ENCODE assay signal across 10 cellular contexts in the genomic region with DNA sequence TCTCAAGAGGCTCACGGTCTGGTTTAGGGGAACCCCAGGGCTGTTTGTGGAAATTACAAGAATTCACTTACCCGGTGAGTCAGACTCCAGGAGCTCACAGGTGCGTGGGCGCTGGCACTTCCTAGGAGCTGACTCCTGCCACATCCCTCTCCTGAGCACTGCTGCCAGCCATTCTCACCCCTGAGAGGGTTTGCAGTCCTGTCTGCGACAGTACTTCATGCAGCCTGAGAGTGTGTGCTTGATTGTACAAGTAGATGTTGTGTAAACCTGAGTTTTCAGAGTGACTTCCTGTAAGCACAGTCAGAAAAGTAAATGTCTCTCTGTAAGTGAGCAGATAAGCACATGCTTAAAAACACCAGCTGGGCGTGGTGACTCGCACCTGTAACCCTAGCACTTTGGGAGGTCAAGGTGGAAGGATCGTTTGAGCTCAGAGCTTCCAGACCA. TPM values are rescaled to one million over a fixed set of nuclear protein-coding genes. Genes with fewer than 3 reads are reported as not detected.
DNase-seq lines count a peak whose midpoint lies in the region; ATAC-seq and TF ChIP-seq lines count a peak whose summit lies in the region.
"Had no signal": no experiment of that assay in that cellular context is flagged by ENCODE, and none has a peak within 500 bp of the region (broad histone marks: within the 10 kb centered on the region; RNA-seq: fewer than 3 reads in every experiment).

No MANE protein-coding gene starts in this region.

- H3K36me3 ChIP-seq in thyroid gland (peaks cover 17 to 26% of the 10 kb centered on the region in 2 donors), ovary (no peaks in the 10 kb centered on the region)

- peak; percentile 89 for DNase-seq in activated CD4-positive, alpha-beta T cell treated with anti-CD3 and anti-CD28 coated beads for 36 hours
- no peak for DNase-seq in activated CD4-positive, alpha-beta T cell treated with anti-CD3 and anti-CD28 coated beads for 1 hour
- peak; percentile 81 to 84 for DNase-seq in activated T-cell treated with anti-CD3 and anti-CD28 coated beads, Interleukin-2, amount 50 U/mL, for 48 hours
- DNase-seq in nucleus accumbens (lab: John Stamatoyannopoulos, UW), result peak in 35 of 56 donors; percentile 2 to 80 (median 38)
- peak; percentile 94 to 97 for DNase-seq in thyroid gland
- DNase-seq in ovary, result no peak
- DNase-seq: ACHN; effector CD4-positive, alpha-beta T cell had no signal

- peak overlapping the region; percentile 44 to 69 (median 57) for H3K27ac ChIP-seq in thyroid gland
- no peak overlapping the region for H3K27ac ChIP-seq in ovary

- 21 to 45% methylated on average over 8 of the region's 8 CpGs for WGBS in thyroid gland, 2 donors
- WGBS in ovary, 3 donors, result 65 to 77% (median 68%) methylated on average over 8 of the region's 8 CpGs

- no peaks in the 10 kb centered on the region for H3K27me3 Mint-ChIP-seq in activated CD4-positive, alpha-beta T cell treated with anti-CD3 and anti-CD28 coated beads for 36 hours

- peak overlapping the region; percentile 90 for H3K27ac Mint-ChIP-seq in activated CD4-positive, alpha-beta T cell treated with anti-CD3 and anti-CD28 coated beads for 36 hours

- H3K9me3 Mint-ChIP-seq in activated CD4-positive, alpha-beta T cell treated with anti-CD3 and anti-CD28 coated beads for 36 hours (ENCODE audit: low read depth), result no peaks in the 10 kb centered on the region

- CTCF ChIA-PET in activated CD4-positive, alpha-beta T cell treated with anti-CD3 and anti-CD28 coated beads for 36 hours (lab: Charles Lee), result interaction anchor here (0.7 to 6.9 kb wide), 29 partner anchors 10 to 219 kb away, joined by 3 to 101 read pairs (median 4); a partner anchor contains a TSS

- POLR2A ChIA-PET in activated CD4-positive, alpha-beta T cell treated with anti-CD3 and anti-CD28 coated beads for 36 hours (lab: Charles Lee), result interaction anchor here (0.9 to 3.8 kb wide), 6 partner anchors 11 to 148 kb away, joined by 3 to 53 read pairs (median 4); a partner anchor contains a TSS

- ATAC-seq in activated CD4-positive, alpha-beta T cell treated with anti-CD3 and anti-CD28 coated beads for 36 hours, result peak; percentile 86
- ATAC-seq in HG03135 (IDR thresholded peaks at IDR 0.05; ENCODE audit: unreplicated experiment) (no peak), GM19351 (IDR thresholded peaks at IDR 0.05; ENCODE audit: unreplicated experiment) (no peak)

- peaks cover 41% of the 10 kb centered on the region for H3K36me3 Mint-ChIP-seq in activated CD4-positive, alpha-beta T cell treated with anti-CD3 and anti-CD28 coated beads for 36 hours (ENCODE audit: low read depth)

- no peak for TF ChIP-seq EP300 in ovary (IDR thresholded peaks at IDR 0.05)

- TF ChIP-seq CTCF in thyroid gland (IDR thresholded peaks at IDR 0.05), result no peak
- TF ChIP-seq CTCF in ovary (IDR thresholded peaks at IDR 0.05), result no peak

- H3K4me3 Mint-ChIP-seq in activated CD4-positive, alpha-beta T cell treated with anti-CD3 and anti-CD28 coated beads for 36 hours, result peak overlapping the region; percentile 53

- TF ChIP-seq POLR2A in thyroid gland (IDR thresholded peaks at IDR 0.05) (peak in 1 of 2 donors; percentile 18), ovary (IDR thresholded peaks at IDR 0.05) (no peak)

- H3K27me3 ChIP-seq in thyroid gland (no peaks in the 10 kb centered on the region), ovary (no peaks in the 10 kb centered on the region)

- no peak overlapping the region for H3K4me3 ChIP-seq in thyroid gland (replicated peaks in 1 of 3)
- no peak overlapping the region for H3K4me3 ChIP-seq in ovary

- intact Hi-C loops in activated CD4-positive, alpha-beta T cell treated with anti-CD3 and anti-CD28 coated beads for 36 hours (cut with DNase I, micrococcal nuclease), result loop anchor here in 1 of 2 experiments (2.0 kb wide), 1 partner anchor 57 kb away; a partner anchor contains a TSS
- intact Hi-C loops in thyroid gland (cut with DNase I), result no loop called here
- intact Hi-C loops in ovary (cut with DNase I), result no loop called here

- H3K9me3 ChIP-seq in thyroid gland, result no peaks in the 10 kb centered on the region
- H3K9me3 ChIP-seq in ovary, result no peaks in the 10 kb centered on the region

- peaks cover 24% of the 10 kb centered on the region for H3K4me1 Mint-ChIP-seq in activated CD4-positive, alpha-beta T cell treated with anti-CD3 and anti-CD28 coated beads for 36 hours

- H3K4me1 ChIP-seq in thyroid gland (peaks cover 15 to 23% of the 10 kb centered on the region in 2 donors), ovary (ENCODE audit: insufficient read depth) (no peaks in the 10 kb centered on the region)

RNA-seq across cellular contexts. Expression of a gene that starts 8.1 kb away (rescaled TPM):
- total RNA-seq in activated CD4-positive, alpha-beta T cell treated with anti-CD3 and anti-CD28 coated beads for 36 hours, result 100 to 1,000 TPM; 130 to 140 TPM
- total RNA-seq in thyroid gland, result 10 to 100 TPM; 36.1 to 81.7 (median 54.9) TPM
- 10 to 100 TPM; 42.2 to 73.3 (median 58.9) TPM for total RNA-seq in ovary
- 10 to 100 TPM in 1 of 2 donors, 1 to 10 TPM in 1; 4.7 to 60.6 TPM for polyA plus RNA-seq in ovary

RNA-seq across cellular contexts. Expression of a gene that starts 10.8 kb away (rescaled TPM):
- 10 to 100 TPM; 27.9 to 30.9 TPM for total RNA-seq in activated CD4-positive, alpha-beta T cell treated with anti-CD3 and anti-CD28 coated beads for 36 hours
- 10 to 100 TPM in 3 of 4 donors, 1 to 10 TPM in 1; 8.1 to 37.6 (median 19.7) TPM for total RNA-seq in thyroid gland
- total RNA-seq in ovary, result 100 to 1,000 TPM in 1 of 7 donors, 10 to 100 TPM in 6; 12.1 to 116 (median 18.7) TPM
- 10 to 100 TPM; 12.3 to 20.6 TPM for polyA plus RNA-seq in ovary

RNA-seq across cellular contexts. Expression of a gene that starts 26.6 kb away (rescaled TPM):
- total RNA-seq in activated CD4-positive, alpha-beta T cell treated with anti-CD3 and anti-CD28 coated beads for 36 hours, result under 1 TPM; 0.23 to 0.46 TPM
- under 1 TPM in 1 of 4 donors, not detected in 3; 0.44 TPM for total RNA-seq in thyroid gland
- total RNA-seq in ovary, result 1 to 10 TPM in 2 of 7 donors, under 1 TPM in 5; 0.26 to 3.3 (median 0.60) TPM
- polyA plus RNA-seq in ovary, result under 1 TPM; 0.17 to 0.29 TPM

RNA-seq across cellular contexts. Expression of a gene that starts 29.0 kb away (rescaled TPM):
- 1 to 10 TPM; 8.1 to 9.0 TPM for total RNA-seq in activated CD4-positive, alpha-beta T cell treated with anti-CD3 and anti-CD28 coated beads for 36 hours
- 1 to 10 TPM; 3.6 to 9.8 (median 5.3) TPM for total RNA-seq in thyroid gland
- 10 to 100 TPM in 4 of 7 donors, 1 to 10 TPM in 3; 3.6 to 25.9 (median 12.7) TPM for total RNA-seq in ovary
- polyA plus RNA-seq in ovary, result 1 to 10 TPM; 4.9 to 5.1 TPM

RNA-seq across cellular contexts. Expression of a gene that starts 29.6 kb away (rescaled TPM):
- 1 to 10 TPM; 1.9 TPM for total RNA-seq in activated CD4-positive, alpha-beta T cell treated with anti-CD3 and anti-CD28 coated beads for 36 hours
- total RNA-seq in thyroid gland, result 1 to 10 TPM in 2 of 4 donors, not detected in 2; 1.0 to 1.6 TPM
- 10 to 100 TPM in 3 of 7 donors, 1 to 10 TPM in 1, under 1 TPM in 3; 0.51 to 16.1 (median 2.5) TPM for total RNA-seq in ovary
- polyA plus RNA-seq in ovary, result under 1 TPM in 1 of 2 donors, not detected in 1; 0.11 TPM

Comparison
In these comparisons a context has a peak if more than half of its experiments do, and no peak if none do; other contexts are left out.
1. DNase-seq: peak in activated CD4-positive, alpha-beta T cell treated with anti-CD3 and anti-CD28 coated beads for 36 hours (single experiment), activated T-cell treated with anti-CD3 and anti-CD28 coated beads, Interleukin-2, amount 50 U/mL, for 48 hours (2 of 2), nucleus accumbens (35 of 56) and thyroid gland (2 of 2); none in activated CD4-positive, alpha-beta T cell treated with anti-CD3 and anti-CD28 coated beads for 1 hour (single experiment) and ovary (0 of 5).
2. H3K27ac ChIP-seq: peak in thyroid gland (3 of 3); none in ovary (0 of 2).